1 cellular context compared by ENCODE assay signal in the genomic region with DNA sequence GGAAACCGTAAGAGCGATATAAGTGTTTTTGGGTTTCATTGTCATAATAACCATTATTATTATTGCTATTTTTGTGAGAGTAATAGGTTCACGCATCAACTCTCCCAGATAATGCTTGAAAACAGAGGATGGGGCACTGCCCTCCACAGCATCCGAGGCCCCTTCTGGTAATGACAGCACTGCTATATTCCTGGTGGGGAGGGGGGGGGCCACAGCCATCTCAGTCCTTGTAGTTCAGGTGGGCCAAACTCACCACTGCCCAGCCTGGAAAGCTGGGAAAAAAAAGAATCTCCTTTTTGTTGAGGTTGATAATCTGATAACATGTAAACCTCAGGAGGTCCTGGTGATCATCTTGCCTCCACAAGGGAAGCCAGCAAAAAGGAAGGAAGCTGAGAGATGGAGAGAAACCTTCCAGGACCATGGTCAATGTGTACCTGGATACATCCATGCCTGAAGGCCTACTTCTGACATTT.
TF ChIP-seq lines count a peak whose summit lies in the region.

No MANE protein-coding gene starts in this region.

TF ChIP-seq in HCT116, 20 proteins besides CTCF, POLR2A, EP300 and RAD21 (continued from another document):
- TF ChIP-seq, protein P1, sequence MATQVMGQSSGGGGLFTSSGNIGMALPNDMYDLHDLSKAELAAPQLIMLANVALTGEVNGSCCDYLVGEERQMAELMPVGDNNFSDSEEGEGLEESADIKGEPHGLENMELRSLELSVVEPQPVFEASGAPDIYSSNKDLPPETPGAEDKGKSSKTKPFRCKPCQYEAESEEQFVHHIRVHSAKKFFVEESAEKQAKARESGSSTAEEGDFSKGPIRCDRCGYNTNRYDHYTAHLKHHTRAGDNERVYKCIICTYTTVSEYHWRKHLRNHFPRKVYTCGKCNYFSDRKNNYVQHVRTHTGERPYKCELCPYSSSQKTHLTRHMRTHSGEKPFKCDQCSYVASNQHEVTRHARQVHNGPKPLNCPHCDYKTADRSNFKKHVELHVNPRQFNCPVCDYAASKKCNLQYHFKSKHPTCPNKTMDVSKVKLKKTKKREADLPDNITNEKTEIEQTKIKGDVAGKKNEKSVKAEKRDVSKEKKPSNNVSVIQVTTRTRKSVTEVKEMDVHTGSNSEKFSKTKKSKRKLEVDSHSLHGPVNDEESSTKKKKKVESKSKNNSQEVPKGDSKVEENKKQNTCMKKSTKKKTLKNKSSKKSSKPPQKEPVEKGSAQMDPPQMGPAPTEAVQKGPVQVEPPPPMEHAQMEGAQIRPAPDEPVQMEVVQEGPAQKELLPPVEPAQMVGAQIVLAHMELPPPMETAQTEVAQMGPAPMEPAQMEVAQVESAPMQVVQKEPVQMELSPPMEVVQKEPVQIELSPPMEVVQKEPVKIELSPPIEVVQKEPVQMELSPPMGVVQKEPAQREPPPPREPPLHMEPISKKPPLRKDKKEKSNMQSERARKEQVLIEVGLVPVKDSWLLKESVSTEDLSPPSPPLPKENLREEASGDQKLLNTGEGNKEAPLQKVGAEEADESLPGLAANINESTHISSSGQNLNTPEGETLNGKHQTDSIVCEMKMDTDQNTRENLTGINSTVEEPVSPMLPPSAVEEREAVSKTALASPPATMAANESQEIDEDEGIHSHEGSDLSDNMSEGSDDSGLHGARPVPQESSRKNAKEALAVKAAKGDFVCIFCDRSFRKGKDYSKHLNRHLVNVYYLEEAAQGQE (IDR thresholded peaks at IDR 0.05; ENCODE audit: low read depth), result no peak
- no peak for TF ChIP-seq YY1 (IDR thresholded peaks at IDR 0.05; ENCODE audit: extremely low read depth, insufficient replicate concordance, low read depth, low read length)
- TF ChIP-seq POLR2AphosphoS5 (IDR thresholded peaks at IDR 0.05; ENCODE audit: low read depth, low read length), result no peak
- TF ChIP-seq EGR1 (IDR thresholded peaks at IDR 0.05; ENCODE audit: low read depth), result no peak
- no peak for TF ChIP-seq ZFX (IDR thresholded peaks at IDR 0.05)
- TF ChIP-seq SIN3A (IDR thresholded peaks at IDR 0.05; ENCODE audit: low read depth), result no peak
- TF ChIP-seq, protein P2, sequence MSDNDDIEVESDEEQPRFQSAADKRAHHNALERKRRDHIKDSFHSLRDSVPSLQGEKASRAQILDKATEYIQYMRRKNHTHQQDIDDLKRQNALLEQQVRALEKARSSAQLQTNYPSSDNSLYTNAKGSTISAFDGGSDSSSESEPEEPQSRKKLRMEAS (IDR thresholded peaks at IDR 0.05), result no peak
- no peak for TF ChIP-seq ELF1 (IDR thresholded peaks at IDR 0.05; ENCODE audit: borderline replicate concordance, low read depth)
TF ChIP-seq in HCT116: peak in this region for 0.
